ENCODE assay signal across 19 cellular contexts in genomic region chr16:54873081-54873480, GRCh38. TPM values are rescaled to one million over a fixed set of nuclear protein-coding genes. Genes with fewer than 3 reads are reported as not detected.
DNase-seq lines count a peak whose midpoint lies in the region; TF ChIP-seq lines count a peak whose summit lies in the region.
"Had no signal": no experiment of that assay in that cellular context is flagged by ENCODE, and none has a peak within 500 bp of the region (broad histone marks: within the 10 kb centered on the region; RNA-seq: fewer than 3 reads in every experiment).

No MANE protein-coding gene starts in this region.

- H3K4me1 Mint-ChIP-seq in progenitor cell of endocrine pancreas (ENCODE audit: low read depth) = no peaks in the 10 kb centered on the region
- H3K4me1 Mint-ChIP-seq: B cell had no signal

- no peak for TF ChIP-seq CTCF in progenitor cell of endocrine pancreas (IDR thresholded peaks at IDR 0.05; ENCODE audit: unreplicated experiment)

- H3K27me3 Mint-ChIP-seq in progenitor cell of endocrine pancreas = peaks cover 3% of the 10 kb centered on the region

- no peak overlapping the region for H3K4me3 Mint-ChIP-seq in progenitor cell of endocrine pancreas (ENCODE audit: low read depth)
- H3K4me3 Mint-ChIP-seq: B cell; CD4-positive, alpha-beta T cell had no signal

- H3K36me3 Mint-ChIP-seq in progenitor cell of endocrine pancreas (ENCODE audit: insufficient read depth) = no peaks in the 10 kb centered on the region

- DNase-seq in AG20443 (ENCODE audit: low spot score) = peak; percentile 16
- DNase-seq in HS-5 (ENCODE audit: low read depth) = peak; percentile 31
- peak; percentile 8 for DNase-seq in fibroblast of peridontal ligament (ENCODE audit: extremely low read depth)
- DNase-seq in progenitor cell of endocrine pancreas (ENCODE audit: low spot score, unreplicated experiment) = no peak
- no peak for DNase-seq in DMS153 (lab: John Stamatoyannopoulos, UW)
- DNase-seq in NCI-H2196 treated with DMSO at 0.1 percent for 48 hours (lab: John Stamatoyannopoulos, UW; ENCODE audit: unreplicated experiment) = no peak
- DNase-seq in SW 1271 (lab: John Stamatoyannopoulos, UW) = no peak
- DNase-seq: Calu3; CD4-positive, alpha-beta T cell; GOT3; KG1; MG63; NCI-H1092 treated with DMSO at 0.1 percent for 48 hours; NCI-H1694; NCI-H2227 treated with DMSO at 0.1 percent for 48 hours; NCI-H524; Peyer's patch had no signal

- H3K27ac Mint-ChIP-seq in progenitor cell of endocrine pancreas = peak overlapping the region; percentile 37
- H3K27ac Mint-ChIP-seq: B cell; CD4-positive, alpha-beta T cell had no signal

- H3K9me3 Mint-ChIP-seq in progenitor cell of endocrine pancreas (ENCODE audit: low read depth) = no peaks in the 10 kb centered on the region
- H3K9me3 Mint-ChIP-seq: CD4-positive, alpha-beta T cell had no signal

RNA-seq across cellular contexts. Expression of gene IRX5, which starts 57.6 kb away (rescaled TPM):
- 1.2 and 1.6 TPM in 2 replicates for total RNA-seq in progenitor cell of endocrine pancreas
- total RNA-seq: B cell; CD4-positive, alpha-beta T cell; G401; Peyer's patch had no signal

Comparison
In these comparisons a context has a peak if more than half of its experiments do, and no peak if none do; other contexts are left out.
1. DNase-seq: peak in AG20443 (single experiment), HS-5 (single experiment) and fibroblast of peridontal ligament (single experiment); none in progenitor cell of endocrine pancreas (single experiment), DMS153 (single experiment), NCI-H2196 treated with DMSO at 0.1 percent for 48 hours (single experiment) and SW 1271 (0 of 2).